In the genomic region with DNA sequence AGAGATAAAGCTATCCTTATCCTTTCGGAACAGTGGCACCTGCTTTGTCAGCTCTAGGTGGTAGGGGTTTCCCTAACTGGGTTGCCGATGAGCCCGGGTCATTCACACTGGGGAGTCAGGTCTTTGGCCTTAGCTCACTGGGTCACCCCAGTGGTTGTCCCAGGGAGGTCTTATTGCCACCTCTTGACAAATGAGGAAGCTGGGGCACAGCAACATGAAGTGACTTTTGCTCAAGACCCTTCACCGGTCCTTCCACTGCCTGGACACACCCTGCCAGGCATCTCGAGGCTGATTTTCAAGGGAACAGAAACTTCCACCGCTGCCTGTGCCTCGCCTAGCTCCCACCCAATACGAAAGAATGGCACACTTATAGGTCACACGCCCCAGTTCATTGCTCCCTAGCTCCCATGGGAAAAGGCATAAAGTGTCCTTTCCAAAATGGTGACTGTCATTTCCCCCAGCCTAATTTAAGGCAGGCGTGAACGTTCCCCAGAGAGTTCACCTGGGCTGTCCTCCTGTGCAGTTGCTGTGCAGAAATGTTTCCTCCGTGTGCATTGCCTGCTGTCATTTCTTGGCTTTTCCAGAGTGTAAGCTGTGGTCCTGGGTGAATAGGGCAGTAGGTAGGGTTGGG, we compare ENCODE assay signal across 11 cellular contexts.
A peak's percentile ranks its signal among the peaks of the same experiment; 100 is the strongest.
DNase-seq lines count a peak whose midpoint lies in the region; ATAC-seq, FAIRE-seq and TF ChIP-seq lines count a peak whose summit lies in the region.
"Had no signal": no experiment of that assay in that cellular context is flagged by ENCODE, and none has a peak within 500 bp of the region (broad histone marks: within the 10 kb centered on the region; RNA-seq: fewer than 3 reads in every experiment).

No MANE protein-coding gene starts in this region.

- no peaks in the 10 kb centered on the region for H3K27me3 ChIP-seq in right cardiac atrium (ENCODE audit: control insufficient read depth, insufficient read depth)
- H3K27me3 ChIP-seq: ascending aorta had no signal

- H3K36me3 Mint-ChIP-seq in immature natural killer cell: no peaks in the 10 kb centered on the region

- peak overlapping the region; percentile 53 to 85 (median 74) for H3K4me3 Mint-ChIP-seq in immature natural killer cell

- H3K4me3 ChIP-seq in right cardiac atrium (ENCODE audit: low read length): no peak overlapping the region
- H3K4me3 ChIP-seq: ascending aorta, tibial artery had no signal

- WGBS in right cardiac atrium: 80% methylated on average over 12 of the region's 12 CpGs

- FAIRE-seq in GM12892 (lab: Jason Lieb, UNC): no peak

- peaks cover 9% of the 10 kb centered on the region for H3K4me1 ChIP-seq in right cardiac atrium (ENCODE audit: control insufficient read depth, insufficient read depth, low read length)
- H3K4me1 ChIP-seq: ascending aorta had no signal

- peaks cover 8 to 13% (median 13%) of the 10 kb centered on the region in 3 donors for H3K27me3 Mint-ChIP-seq in immature natural killer cell (ENCODE audit: low read depth in 3 of 3)

- H3K9me3 Mint-ChIP-seq in immature natural killer cell: peaks cover 0 to 2% (median 0%) of the 10 kb centered on the region in 6 donors

- no peak for TF ChIP-seq POLR2A in GM12892 (IDR thresholded peaks at IDR 0.05; ENCODE audit: low read depth, low read length)

- H3K27ac Mint-ChIP-seq in immature natural killer cell: peak overlapping the region in 4 of 6 donors; percentile 3 to 80 (median 72)

- DNase-seq in CD1c-positive myeloid dendritic cell (ENCODE audit: extremely low spot score) (peak; percentile 65), NOMO-1 treated with DMSO at 0.1 percent for 48 hours (lab: John Stamatoyannopoulos, UW; ENCODE audit: unreplicated experiment) (peak; percentile 27), immature natural killer cell (no peak), right cardiac atrium (no peak), GM12892 (ENCODE audit: insufficient read length) (no peak), dermis blood vessel endothelial cell (no peak)
- DNase-seq: NCI-H1694 treated with DMSO at 0.1 percent for 48 hours had no signal

- H3K9me3 ChIP-seq in right cardiac atrium (ENCODE audit: control insufficient read depth, low read length): no peaks in the 10 kb centered on the region
- H3K9me3 ChIP-seq: ascending aorta, tibial artery had no signal

- peak; percentile 7 for ATAC-seq in GM19438 (IDR thresholded peaks at IDR 0.05; ENCODE audit: low read depth, unreplicated experiment)
- ATAC-seq in GM21576 (IDR thresholded peaks at IDR 0.05; ENCODE audit: unreplicated experiment): no peak
- ATAC-seq in right cardiac atrium: no peak

- no peak overlapping the region for H3K27ac ChIP-seq in right cardiac atrium (ENCODE audit: low read length)
- H3K27ac ChIP-seq: ascending aorta, tibial artery had no signal

- peaks cover 17 to 25% of the 10 kb centered on the region in 2 donors for H3K4me1 Mint-ChIP-seq in immature natural killer cell

- intact Hi-C loops in right cardiac atrium (cut with DNase I): loop anchor here in 1 of 4 donors (10.0 kb wide), 1 partner anchor 157 kb away; a partner anchor contains a TSS

Comparison
In these comparisons a context has a peak if more than half of its experiments do, and no peak if none do; other contexts are left out.
1. DNase-seq: peak in CD1c-positive myeloid dendritic cell (single experiment) and NOMO-1 treated with DMSO at 0.1 percent for 48 hours (single experiment); none in immature natural killer cell (0 of 3), right cardiac atrium (0 of 3), GM12892 (single experiment) and dermis blood vessel endothelial cell (single experiment).